Comparison of ENCODE assay signal across 23 cellular contexts in the genomic region with DNA sequence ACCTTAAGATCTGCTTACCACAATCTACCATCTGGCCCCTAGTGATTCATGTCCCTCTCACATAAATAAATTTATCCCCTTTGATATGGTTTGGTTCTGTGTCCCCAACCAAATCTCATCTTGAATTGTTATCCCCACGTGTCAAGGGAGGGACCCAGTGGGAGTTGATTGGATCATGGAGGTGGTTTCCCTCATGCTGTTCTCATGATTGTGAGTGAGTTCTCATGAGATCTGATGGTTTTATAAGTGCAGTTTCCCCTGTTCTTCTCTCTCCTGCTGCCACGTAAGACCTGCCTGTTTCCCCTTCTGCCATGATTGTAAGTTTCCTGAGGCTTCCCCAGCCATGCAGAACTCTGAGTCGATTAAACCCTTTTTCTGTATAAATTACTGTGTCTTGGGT. TPM values are rescaled to one million over a fixed set of nuclear protein-coding genes. Genes with fewer than 3 reads are reported as not detected.
A peak's percentile ranks its signal among the peaks of the same experiment; 100 is the strongest.
DNase-seq lines count a peak whose midpoint lies in the region; ATAC-seq, FAIRE-seq and TF ChIP-seq lines count a peak whose summit lies in the region.
"Had no signal": no experiment of that assay in that cellular context is flagged by ENCODE, and none has a peak within 500 bp of the region (broad histone marks: within the 10 kb centered on the region; RNA-seq: fewer than 3 reads in every experiment).

No MANE protein-coding gene starts in this region.

- no peaks in the 10 kb centered on the region for H3K27me3 Mint-ChIP-seq in T-helper 2 cell treated with Interferon-gamma antibody and Interleukin-4, amounts not matched to agents 5 μg/mL and 100 μg/mL, for 36 hours (ENCODE audit: low read depth)
- H3K27me3 Mint-ChIP-seq in activated naive CD4-positive, alpha-beta T cell treated with anti-CD3 and anti-CD28 coated beads for 36 hours (ENCODE audit: low read depth) = no peaks in the 10 kb centered on the region
- no peaks in the 10 kb centered on the region for H3K27me3 Mint-ChIP-seq in naive thymus-derived CD8-positive, alpha-beta T cell

- H3K9me3 Mint-ChIP-seq in T-helper 2 cell treated with Interferon-gamma antibody and Interleukin-4, amounts not matched to agents 5 μg/mL and 100 μg/mL, for 36 hours = no peaks in the 10 kb centered on the region
- H3K9me3 Mint-ChIP-seq in activated naive CD4-positive, alpha-beta T cell treated with anti-CD3 and anti-CD28 coated beads for 36 hours = peaks cover 6% of the 10 kb centered on the region
- no peaks in the 10 kb centered on the region for H3K9me3 Mint-ChIP-seq in naive thymus-derived CD8-positive, alpha-beta T cell
- H3K9me3 Mint-ChIP-seq: type B pancreatic cell had no signal

- TF ChIP-seq CTCF in coronary artery (IDR thresholded peaks at IDR 0.05) = no peak
- TF ChIP-seq CTCF in foreskin fibroblast (IDR thresholded peaks at IDR 0.05; ENCODE audit: low read depth, low read length) = no peak

- peak; percentile 28 for FAIRE-seq in GM12891 (lab: Jason Lieb, UNC)
- FAIRE-seq: bronchial epithelial cell had no signal

- peak overlapping the region; percentile 19 for H3K4me3 Mint-ChIP-seq in T-helper 2 cell treated with Interferon-gamma antibody and Interleukin-4, amounts not matched to agents 5 μg/mL and 100 μg/mL, for 36 hours
- H3K4me3 Mint-ChIP-seq in activated naive CD4-positive, alpha-beta T cell treated with anti-CD3 and anti-CD28 coated beads for 36 hours = no peak overlapping the region
- H3K4me3 Mint-ChIP-seq in naive thymus-derived CD8-positive, alpha-beta T cell = peak overlapping the region in 7 of 10 donors; percentile 57 to 70 (median 63)
- H3K4me3 Mint-ChIP-seq: type B pancreatic cell had no signal

- H3K4me1 Mint-ChIP-seq in T-helper 2 cell treated with Interferon-gamma antibody and Interleukin-4, amounts not matched to agents 5 μg/mL and 100 μg/mL, for 36 hours (ENCODE audit: low read depth) = peaks cover 59% of the 10 kb centered on the region
- H3K4me1 Mint-ChIP-seq in activated naive CD4-positive, alpha-beta T cell treated with anti-CD3 and anti-CD28 coated beads for 36 hours (ENCODE audit: low read depth) = peaks cover 83% of the 10 kb centered on the region
- H3K4me1 Mint-ChIP-seq in naive thymus-derived CD8-positive, alpha-beta T cell = peaks cover 41 to 95% (median 78%) of the 10 kb centered on the region in 4 donors

- intact Hi-C loops in activated naive CD4-positive, alpha-beta T cell treated with anti-CD3 and anti-CD28 coated beads for 36 hours (cut with micrococcal nuclease) = loop anchor here (1.0 to 5.0 kb wide), 9 partner anchors 14 to 1047 kb away; partner anchors contain the start of genes CAVIN3, CYB5R2, SMPD1 and TRIM22

- H3K27ac ChIP-seq in coronary artery = no peak overlapping the region
- H3K27ac ChIP-seq: BLaER1, dorsolateral prefrontal cortex had no signal

- ATAC-seq in naive thymus-derived CD8-positive, alpha-beta T cell = no peak
- ATAC-seq in HG03342 (IDR thresholded peaks at IDR 0.05; ENCODE audit: unreplicated experiment) = no peak

- H3K27ac Mint-ChIP-seq in T-helper 2 cell treated with Interferon-gamma antibody and Interleukin-4, amounts not matched to agents 5 μg/mL and 100 μg/mL, for 36 hours = no peak overlapping the region
- peak overlapping the region; percentile 86 for H3K27ac Mint-ChIP-seq in activated naive CD4-positive, alpha-beta T cell treated with anti-CD3 and anti-CD28 coated beads for 36 hours
- H3K27ac Mint-ChIP-seq in naive thymus-derived CD8-positive, alpha-beta T cell = peak overlapping the region; percentile 84 to 93 (median 88)
- H3K27ac Mint-ChIP-seq: type B pancreatic cell had no signal

- no peak overlapping the region for H3K4me3 ChIP-seq in coronary artery
- H3K4me3 ChIP-seq in foreskin fibroblast (ENCODE audit: low read depth in 1 of 2, low read length in 2 of 2) = no peak overlapping the region
- H3K4me3 ChIP-seq: BLaER1, dorsolateral prefrontal cortex had no signal

- DNase-seq in T-helper 2 cell treated with Interferon-gamma antibody and Interleukin-4, amounts not matched to agents 5 μg/mL and 100 μg/mL, for 36 hours (ENCODE audit: low spot score) = no peak
- DNase-seq in T-helper 2 cell (no peak), GM12891 (ENCODE audit: insufficient read length, low spot score) (no peak), coronary artery (ENCODE audit: low spot score) (no peak), foreskin fibroblast (no peak)
- DNase-seq in activated naive CD4-positive, alpha-beta T cell treated with anti-CD3 and anti-CD28 coated beads for 36 hours = peak; percentile 64
- no peak for DNase-seq in naive thymus-derived CD8-positive, alpha-beta T cell
- DNase-seq: 8988T, DMS79, dorsolateral prefrontal cortex, NCI-H2171 treated with DMSO at 0.1 percent for 48 hours, NCI-H82, SK-N-SH had no signal

- TF ChIP-seq POLR2A in GM12891 (IDR thresholded peaks at IDR 0.05; ENCODE audit: low read depth, low read length) = no peak

- POLR2A ChIA-PET in naive thymus-derived CD8-positive, alpha-beta T cell (lab: Charles Lee) = interaction anchor here (1.1 to 5.2 kb wide), 4 partner anchors 12 to 29 kb away, joined by 3 to 63 read pairs (median 9); no protein-coding TSS in a partner anchor

- peaks cover 65% of the 10 kb centered on the region for H3K36me3 Mint-ChIP-seq in T-helper 2 cell treated with Interferon-gamma antibody and Interleukin-4, amounts not matched to agents 5 μg/mL and 100 μg/mL, for 36 hours (ENCODE audit: low read depth)
- H3K36me3 Mint-ChIP-seq in activated naive CD4-positive, alpha-beta T cell treated with anti-CD3 and anti-CD28 coated beads for 36 hours (ENCODE audit: low read depth) = peaks cover 19% of the 10 kb centered on the region
- peaks cover 0 to 58% (median 17%) of the 10 kb centered on the region in 3 donors for H3K36me3 Mint-ChIP-seq in naive thymus-derived CD8-positive, alpha-beta T cell
- H3K36me3 Mint-ChIP-seq: type B pancreatic cell had no signal

- CTCF ChIA-PET in activated naive CD4-positive, alpha-beta T cell treated with anti-CD3 and anti-CD28 coated beads for 36 hours (lab: Charles Lee) = interaction anchor here (0.6 to 12.8 kb wide), 6 partner anchors 9 to 117 kb away, joined by 3 to 368 read pairs (median 4); no protein-coding TSS in a partner anchor

TF ChIP-seq in GM12891, 5 proteins besides CTCF, POLR2A, EP300 and RAD21:
- TF ChIP-seq TAF1 (IDR thresholded peaks at IDR 0.05; ENCODE audit: low read depth, low read length) = no peak
- TF ChIP-seq POU2F2 (IDR thresholded peaks at IDR 0.05; ENCODE audit: low read depth, low read length) = no peak
- no peak for TF ChIP-seq PAX5 (IDR thresholded peaks at IDR 0.05; ENCODE audit: insufficient read depth, low read length, severe bottlenecking)
- no peak for TF ChIP-seq SPI1 (IDR thresholded peaks at IDR 0.05; ENCODE audit: low read depth, low read length)
- no peak for TF ChIP-seq POLR2AphosphoS5 (IDR thresholded peaks at IDR 0.05; ENCODE audit: low read depth, low read length)

RNA-seq across cellular contexts. Expression of gene OR2AG2, which starts 37.2 kb away (rescaled TPM):
- polyA plus RNA-seq in GM12891 (2012; ENCODE audit: low read depth, missing spikeins) = not detected
- under 1 TPM in 1 of 2 experiments, not detected in 1; 0.05 TPM for total RNA-seq in activated naive CD4-positive, alpha-beta T cell treated with anti-CD3 and anti-CD28 coated beads for 36 hours
- not detected for total RNA-seq in naive thymus-derived CD8-positive, alpha-beta T cell
- not detected for polyA plus RNA-seq in naive thymus-derived CD8-positive, alpha-beta T cell
- total RNA-seq: LHCN-M2 had no signal
- polyA plus RNA-seq: liver, SK-N-SH had no signal

RNA-seq across cellular contexts. Expression of gene OR2AG1, which starts 48.2 kb away (rescaled TPM):
- polyA plus RNA-seq in GM12891 (2012; ENCODE audit: low read depth, missing spikeins) = not detected
- not detected for total RNA-seq in activated naive CD4-positive, alpha-beta T cell treated with anti-CD3 and anti-CD28 coated beads for 36 hours
- not detected for total RNA-seq in naive thymus-derived CD8-positive, alpha-beta T cell
- not detected for polyA plus RNA-seq in naive thymus-derived CD8-positive, alpha-beta T cell
- total RNA-seq: bronchial epithelial cell, glomerular endothelial cell, HT-29, LHCN-M2, liver had no signal
- polyA plus RNA-seq: adipose tissue, esophagus, liver, SK-N-SH had no signal

RNA-seq across cellular contexts. Expression of gene MRPL17, which starts 51.5 kb away (rescaled TPM):
- 73.2 TPM for polyA plus RNA-seq in GM12891 (2012; ENCODE audit: low read depth, missing spikeins)
- 100 to 1,000 TPM in 1 of 2 experiments, 10 to 100 TPM in 1; 99.7 to 102 TPM for total RNA-seq in activated naive CD4-positive, alpha-beta T cell treated with anti-CD3 and anti-CD28 coated beads for 36 hours
- total RNA-seq in naive thymus-derived CD8-positive, alpha-beta T cell = 10 to 100 TPM; 27.5 to 30.1 TPM
- polyA plus RNA-seq in naive thymus-derived CD8-positive, alpha-beta T cell = 10 to 100 TPM; 16.2 to 23.6 (median 16.5) TPM
